Comparison of ENCODE assay signal across 17 cellular contexts in genomic region chr2:232339121-232340081, GRCh38. TPM values are rescaled to one million over a fixed set of nuclear protein-coding genes. Genes with fewer than 3 reads are reported as not detected.
DNase-seq lines count a peak whose midpoint lies in the region; ATAC-seq and TF ChIP-seq lines count a peak whose summit lies in the region.
"Had no signal": no experiment of that assay in that cellular context is flagged by ENCODE, and none has a peak within 500 bp of the region (broad histone marks: within the 10 kb centered on the region; RNA-seq: fewer than 3 reads in every experiment).

No MANE protein-coding gene starts in this region.

- H3K4me3 ChIP-seq in CD8-positive, alpha-beta T cell (ENCODE audit: low read depth, low read length) = no peak overlapping the region
- no peak overlapping the region for H3K4me3 ChIP-seq in HCT116 (replicated peaks in 1 of 2; ENCODE audit: low read depth in 1 of 2, low read length in 2 of 2)
- no peak overlapping the region for H3K4me3 ChIP-seq in colonic mucosa
- H3K4me3 ChIP-seq: right lobe of liver, SJCRH30 had no signal

- peaks cover 8% of the 10 kb centered on the region for H3K36me3 Mint-ChIP-seq in CD8-positive, alpha-beta T cell
- no peaks in the 10 kb centered on the region for H3K36me3 Mint-ChIP-seq in neural crest cell (ENCODE audit: low read depth)
- H3K36me3 Mint-ChIP-seq: immature natural killer cell had no signal

- intact Hi-C loops in CD8-positive, alpha-beta T cell (cut with DNase I, micrococcal nuclease) = loop anchor here in 1 of 2 experiments (5.0 kb wide), 1 partner anchor 98 kb away; no protein-coding TSS in a partner anchor
- intact Hi-C loops in HCT116 (cut with micrococcal nuclease) = loop anchor here (10.0 kb wide), 1 partner anchor 185 kb away; the partner anchor contains the start of genes CHRND and PRSS56
- intact Hi-C loops in colonic mucosa (cut with DNase I) = no loop called here

- no peak overlapping the region for H3K4me3 Mint-ChIP-seq in CD8-positive, alpha-beta T cell
- H3K4me3 Mint-ChIP-seq in neural crest cell = no peak overlapping the region
- H3K4me3 Mint-ChIP-seq: immature natural killer cell had no signal

- no peaks in the 10 kb centered on the region for H4K20me1 ChIP-seq in HCT116 (ENCODE audit: insufficient read depth)

- CTCF ChIA-PET in CD8-positive, alpha-beta T cell (lab: Charles Lee) = interaction anchor here (1.2 to 2.5 kb wide), 2 partner anchors 11 to 439 kb away, joined by 4 to 7 read pairs; no protein-coding TSS in a partner anchor
- CTCF ChIA-PET in HCT116 (lab: Charles Lee) = no interaction called here

- H3K9me3 Mint-ChIP-seq in CD8-positive, alpha-beta T cell = no peaks in the 10 kb centered on the region
- no peaks in the 10 kb centered on the region for H3K9me3 Mint-ChIP-seq in neural crest cell
- H3K9me3 Mint-ChIP-seq: immature natural killer cell had no signal

- H3K27ac Mint-ChIP-seq in CD8-positive, alpha-beta T cell = peak overlapping the region; percentile 55
- peak overlapping the region; percentile 95 for H3K27ac Mint-ChIP-seq in neural crest cell (ENCODE audit: unreplicated experiment)

- BruUV-seq in HCT116 (replicated peaks; lab: Mats Ljungman, UMichigan) = no TSS peak

- no peak for TF ChIP-seq POLR2A in HCT116 (IDR thresholded peaks at IDR 0.05; ENCODE audit: borderline replicate concordance, extremely low read depth, insufficient read depth, insufficient read length)

- no peaks in the 10 kb centered on the region for H3K27me3 Mint-ChIP-seq in CD8-positive, alpha-beta T cell (ENCODE audit: low read depth)
- no peaks in the 10 kb centered on the region for H3K27me3 Mint-ChIP-seq in neural crest cell (ENCODE audit: low read depth)

- no peaks in the 10 kb centered on the region for H3K36me3 ChIP-seq in CD8-positive, alpha-beta T cell (ENCODE audit: insufficient read depth, low read length)
- H3K36me3 ChIP-seq in HCT116 (ENCODE audit: control insufficient read depth in 1 of 2, insufficient read depth in 2 of 2, low read length in 2 of 2) (no peaks in the 10 kb centered on the region), colonic mucosa (no peaks in the 10 kb centered on the region)
- H3K36me3 ChIP-seq: right lobe of liver, SJCRH30 had no signal

- H3K4me2 ChIP-seq in HCT116 (ENCODE audit: low read length) = no peak overlapping the region

- RAD21 ChIA-PET in HCT116 (lab: Charles Lee; ENCODE audit: low non-redundant PET in 1 of 2, low total read pairs in 2 of 2, uncharacterized antibody in 2 of 2, unreplicated experiment in 2 of 2) = no interaction called here

- POLR2A ChIA-PET in CD8-positive, alpha-beta T cell (lab: Charles Lee) = no interaction called here
- POLR2A ChIA-PET in HCT116 (lab: Charles Lee) = no interaction called here

- H3K4me1 ChIP-seq in CD8-positive, alpha-beta T cell (ENCODE audit: insufficient read depth, low read length) = peaks cover 5% of the 10 kb centered on the region
- H3K4me1 ChIP-seq in HCT116 (ENCODE audit: control insufficient read depth in 1 of 2, insufficient read depth in 2 of 2, low read length in 2 of 2) (no peaks in the 10 kb centered on the region), colonic mucosa (no peaks in the 10 kb centered on the region)
- H3K4me1 ChIP-seq: Caco-2, right lobe of liver, SJCRH30 had no signal

- ATAC-seq in CD8-positive, alpha-beta T cell = no peak
- peak; percentile 58 for ATAC-seq in HCT116
- no peak for ATAC-seq in GM19455 (IDR thresholded peaks at IDR 0.05; ENCODE audit: unreplicated experiment)

- H3K9ac ChIP-seq in HCT116 (ENCODE audit: low read length) (no peak overlapping the region), colonic mucosa (ENCODE audit: low read depth in 2 of 2, low read length in 2 of 2) (no peak overlapping the region)

- no peaks in the 10 kb centered on the region for H3K9me2 ChIP-seq in HCT116 (ENCODE audit: insufficient read depth)

- no peak for TF ChIP-seq RAD21 in HCT116 (IDR thresholded peaks at IDR 0.05; ENCODE audit: low read depth)

- no peaks in the 10 kb centered on the region for H3K79me2 ChIP-seq in HCT116 (ENCODE audit: insufficient read depth, low read length)

- H3K9me3 ChIP-seq in CD8-positive, alpha-beta T cell (ENCODE audit: low read length) = no peaks in the 10 kb centered on the region
- no peaks in the 10 kb centered on the region for H3K9me3 ChIP-seq in HCT116 (ENCODE audit: control insufficient read depth in 1 of 2, insufficient read depth in 1 of 2, low read depth in 1 of 2, low read length in 2 of 2)
- H3K9me3 ChIP-seq in colonic mucosa = no peaks in the 10 kb centered on the region
- H3K9me3 ChIP-seq: Caco-2, right lobe of liver, SJCRH30 had no signal

- peaks cover 9% of the 10 kb centered on the region for H3K4me1 Mint-ChIP-seq in CD8-positive, alpha-beta T cell (ENCODE audit: low read depth)
- H3K4me1 Mint-ChIP-seq in neural crest cell = peaks cover 7% of the 10 kb centered on the region
- H3K4me1 Mint-ChIP-seq: immature natural killer cell had no signal

- H3K27ac ChIP-seq in CD8-positive, alpha-beta T cell (ENCODE audit: low read depth, low read length) = no peak overlapping the region
- H3K27ac ChIP-seq in HCT116 (ENCODE audit: low read depth, low read length) (no peak overlapping the region), colonic mucosa (no peak overlapping the region)
- H3K27ac ChIP-seq: right lobe of liver, SJCRH30 had no signal

- no peak for TF ChIP-seq CTCF in CD8-positive, alpha-beta T cell (IDR thresholded peaks at IDR 0.05)
- TF ChIP-seq CTCF in HCT116 (IDR thresholded peaks at IDR 0.05 in 2 of 3, conservative IDR thresholded peaks at IDR 0.05 in 1 of 3; ENCODE audit: borderline replicate concordance in 1 of 3, insufficient read depth in 1 of 3, low read depth in 2 of 3, low read length in 2 of 3) (peak; percentile 26 to 49 (median 38); a peak in 4 of 6 replicates), neural crest cell (conservative IDR thresholded peaks at IDR 0.05) (peak; percentile 24), colonic mucosa (IDR thresholded peaks at IDR 0.05) (no peak)

- H2AFZ ChIP-seq in HCT116 (ENCODE audit: low read depth, low read length, poor library complexity, severe bottlenecking) = no peak overlapping the region

- H3K27me3 ChIP-seq in CD8-positive, alpha-beta T cell (ENCODE audit: insufficient read depth, low read length) = no peaks in the 10 kb centered on the region
- H3K27me3 ChIP-seq in HCT116 (ENCODE audit: insufficient read depth, low read length) (no peaks in the 10 kb centered on the region), colonic mucosa (no peaks in the 10 kb centered on the region)
- H3K27me3 ChIP-seq: right lobe of liver, SJCRH30 had no signal

- DNase-seq in CD8-positive, alpha-beta T cell = no peak
- DNase-seq in HCT116 (ENCODE audit: low read depth, low spot score) (no peak), dermis blood vessel endothelial cell (peak; percentile 19), neural crest cell (ENCODE audit: low read depth, low spot score) (no peak), colonic mucosa (no peak)
- DNase-seq in effector CD8-positive, alpha-beta T cell (lab: John Stamatoyannopoulos, UW) = no peak
- DNase-seq: Caco-2, caudate nucleus, GOT3, immature natural killer cell, NCI-H510A treated with DMSO at 0.1 percent for 48 hours, SJCRH30 had no signal

TF ChIP-seq in HCT116, 20 proteins besides CTCF, POLR2A, EP300 and RAD21:
- TF ChIP-seq FOSL1 (IDR thresholded peaks at IDR 0.05; ENCODE audit: low read depth) (no peak), EZH2phosphoT487 (IDR thresholded peaks at IDR 0.05; ENCODE audit: borderline replicate concordance) (no peak), ZNF274 (IDR thresholded peaks at IDR 0.05; ENCODE audit: low read depth, low read length) (no peak), ELF1 (IDR thresholded peaks at IDR 0.05; ENCODE audit: borderline replicate concordance, low read depth) (no peak), REST (IDR thresholded peaks at IDR 0.05; ENCODE audit: low read depth) (no peak)

RNA-seq across cellular contexts. Expression of gene ALPP, which starts 39.1 kb away (rescaled TPM):
- total RNA-seq in CD8-positive, alpha-beta T cell = not detected
- total RNA-seq in HCT116 (2021; ENCODE audit: unreplicated experiment) (0.34 TPM), dermis blood vessel endothelial cell (not detected in 2 replicates), neural crest cell (not detected in 2 replicates), colonic mucosa (under 1 TPM; 0.11 to 0.37 TPM)
- polyA plus RNA-seq in HCT116 (2012) = 0.05 TPM in 1 of 2 replicates, not detected in the other
- total RNA-seq: fibroblast of lung, myocyte, right lobe of liver, SJCRH30, temporal lobe had no signal
- polyA plus RNA-seq: fibroblast of lung, immature natural killer cell had no signal

Comparison
In these comparisons a context has a peak if more than half of its experiments do, and no peak if none do; other contexts are left out.
1. CTCF ChIP-seq: peak in HCT116 (3 of 3) and neural crest cell (single experiment); none in CD8-positive, alpha-beta T cell (single experiment) and colonic mucosa (single experiment).